ENCODE assay signal across 7 cellular contexts in genomic region chr4:113763923-113764322, GRCh38. TPM values are rescaled to one million over a fixed set of nuclear protein-coding genes. Genes with fewer than 3 reads are reported as not detected.
DNase-seq lines count a peak whose midpoint lies in the region; ATAC-seq and TF ChIP-seq lines count a peak whose summit lies in the region.
"Not testable (repeated sequence)": the region's sequence is repeated elsewhere in the genome, so short reads cannot be mapped to it uniquely, and the experiment has no call there.

No MANE protein-coding gene starts in this region.

- H3K27ac Mint-ChIP-seq in Caco-2 (ENCODE audit: unreplicated experiment), result peak overlapping the region; percentile 60
- H3K27ac Mint-ChIP-seq in activated CD8-positive, alpha-beta T cell treated with anti-CD3 and anti-CD28 coated beads for 36 hours, result peak overlapping the region; percentile 18
- peak overlapping the region; percentile 55 for H3K27ac Mint-ChIP-seq in MCF 10A (ENCODE audit: low read depth, unreplicated experiment)
- H3K27ac Mint-ChIP-seq in osteocyte (ENCODE audit: unreplicated experiment), result peak overlapping the region; percentile 36

- TF ChIP-seq POLR2A in right lobe of liver (IDR thresholded peaks at IDR 0.05); uterus (IDR thresholded peaks at IDR 0.05): not testable (repeated sequence)

- TF ChIP-seq CTCF in Caco-2 (IDR thresholded peaks at IDR 0.05; ENCODE audit: insufficient read depth in 1 of 2, low read depth in 1 of 2, low read length in 1 of 2, severe bottlenecking in 1 of 2, unreplicated experiment in 1 of 2); OCI-LY1 (IDR thresholded peaks at IDR 0.05; ENCODE audit: low read length); activated CD8-positive, alpha-beta T cell treated with anti-CD3 and anti-CD28 coated beads for 36 hours (IDR thresholded peaks at IDR 0.05); MCF 10A (IDR thresholded peaks at IDR 0.05; ENCODE audit: unreplicated experiment); right lobe of liver (IDR thresholded peaks at IDR 0.05); osteocyte (IDR thresholded peaks at IDR 0.05); uterus (IDR thresholded peaks at IDR 0.05): not testable (repeated sequence)

- peak overlapping the region; percentile 35 for H3K4me3 Mint-ChIP-seq in Caco-2 (ENCODE audit: unreplicated experiment)
- H3K4me3 Mint-ChIP-seq in activated CD8-positive, alpha-beta T cell treated with anti-CD3 and anti-CD28 coated beads for 36 hours; MCF 10A (ENCODE audit: unreplicated experiment); osteocyte (ENCODE audit: unreplicated experiment): not testable (repeated sequence)

- not testable (repeated sequence) for H3K4me3 ChIP-seq in Caco-2 (ENCODE audit: low read depth, low read length); OCI-LY1 (ENCODE audit: low read depth, low read length, poor library complexity, severe bottlenecking); right lobe of liver; uterus

- H3K27me3 ChIP-seq in Caco-2 (replicated peaks; ENCODE audit: control insufficient read depth, insufficient read depth, low read length); OCI-LY1 (ENCODE audit: insufficient read depth, low read length); right lobe of liver; uterus: not testable (repeated sequence)

- CTCF ChIA-PET in Caco-2 (lab: Charles Lee) (interaction anchor here (1.8 kb wide), 1 partner anchor 216 kb away, joined by 5 read pairs; no protein-coding TSS in a partner anchor), MCF 10A (lab: Yijun Ruan, JAX) (interaction anchor here (0.6 kb wide), 1 partner anchor 19 kb away, joined by 4 read pairs; no protein-coding TSS in a partner anchor)
- CTCF ChIA-PET in activated CD8-positive, alpha-beta T cell treated with anti-CD3 and anti-CD28 coated beads for 36 hours (lab: Charles Lee), result not testable (repeated sequence)

- H2AFZ ChIP-seq in OCI-LY1 (ENCODE audit: low read length), result peak overlapping the region; percentile 81; the same call in 1 of the 2 replicates

- not testable (repeated sequence) for DNase-seq in Caco-2; activated CD8-positive, alpha-beta T cell treated with anti-CD3 and anti-CD28 coated beads for 36 hours; MCF 10A (ENCODE audit: unreplicated experiment); right lobe of liver; osteocyte (ENCODE audit: extremely low spot score, unreplicated experiment); uterus

- H3K36me3 Mint-ChIP-seq in Caco-2 (ENCODE audit: insufficient read depth, unreplicated experiment) (peaks cover 32% of the 10 kb centered on the region), MCF 10A (ENCODE audit: insufficient read depth, unreplicated experiment) (peaks cover 15% of the 10 kb centered on the region)
- H3K36me3 Mint-ChIP-seq in activated CD8-positive, alpha-beta T cell treated with anti-CD3 and anti-CD28 coated beads for 36 hours (ENCODE audit: low read depth), result peaks cover 13% of the 10 kb centered on the region
- not testable (repeated sequence) for H3K36me3 Mint-ChIP-seq in osteocyte (ENCODE audit: unreplicated experiment)

- POLR2A ChIA-PET in Caco-2 (lab: Charles Lee), result not testable (repeated sequence)
- POLR2A ChIA-PET in activated CD8-positive, alpha-beta T cell treated with anti-CD3 and anti-CD28 coated beads for 36 hours (lab: Charles Lee), result interaction anchor here (0.7 kb wide), 2 partner anchors 14 to 207 kb away, joined by 3 read pairs; no protein-coding TSS in a partner anchor
- POLR2A ChIA-PET in MCF 10A (lab: Yijun Ruan, JAX), result interaction anchor here (0.6 to 0.9 kb wide), 5 partner anchors 86 to 1050 kb away, joined by 3 to 4 read pairs (median 3); no protein-coding TSS in a partner anchor

- not testable (repeated sequence) for H3K27ac ChIP-seq in OCI-LY1 (ENCODE audit: low read depth, low read length, poor library complexity, severe bottlenecking)
- H3K27ac ChIP-seq in right lobe of liver (peak overlapping the region in 2 of 3 donors; percentile 99), uterus (peak overlapping the region; percentile 97 to 100)

- ATAC-seq in activated CD8-positive, alpha-beta T cell treated with anti-CD3 and anti-CD28 coated beads for 36 hours; right lobe of liver: not testable (repeated sequence)

- BruUV-seq in Caco-2 (replicated peaks; lab: Mats Ljungman, UMichigan); MCF 10A (replicated peaks; lab: Mats Ljungman, UMichigan): not testable (repeated sequence)

- H3K9me3 Mint-ChIP-seq in Caco-2 (ENCODE audit: unreplicated experiment), result peaks cover 11% of the 10 kb centered on the region
- not testable (repeated sequence) for H3K9me3 Mint-ChIP-seq in activated CD8-positive, alpha-beta T cell treated with anti-CD3 and anti-CD28 coated beads for 36 hours; MCF 10A (ENCODE audit: unreplicated experiment); osteocyte (ENCODE audit: unreplicated experiment)

- H3K4me2 ChIP-seq in OCI-LY1 (ENCODE audit: low read length), result not testable (repeated sequence)

- intact Hi-C loops in Caco-2 (cut with micrococcal nuclease; ENCODE audit: unreplicated experiment) (loop anchor here (5.0 kb wide), 3 partner anchors 108 to 618 kb away; no protein-coding TSS in a partner anchor), MCF 10A (cut with micrococcal nuclease) (loop anchor here (2.0 to 5.0 kb wide), 4 partner anchors 193 to 487 kb away; partner anchors contain the start of gene ARSJ), right lobe of liver (cut with DNase I) (loop anchor here in 1 of 2 donors (5.0 kb wide), 1 partner anchor 357 kb away; no protein-coding TSS in a partner anchor), uterus (cut with DNase I; ENCODE audit: low total_unique reads) (loop anchor here (10.0 kb wide), 2 partner anchors 219 to 369 kb away; no protein-coding TSS in a partner anchor)
- intact Hi-C loops in activated CD8-positive, alpha-beta T cell treated with anti-CD3 and anti-CD28 coated beads for 36 hours (cut with micrococcal nuclease), result loop anchor here (2.0 to 10.0 kb wide), 6 partner anchors 81 to 372 kb away; no protein-coding TSS in a partner anchor

- peaks cover 20% of the 10 kb centered on the region for H3K79me2 ChIP-seq in OCI-LY1 (ENCODE audit: insufficient read depth, low read length)

- peaks cover 30% of the 10 kb centered on the region for H3K4me1 Mint-ChIP-seq in Caco-2 (ENCODE audit: low read depth, unreplicated experiment)
- peaks cover 38% of the 10 kb centered on the region for H3K4me1 Mint-ChIP-seq in activated CD8-positive, alpha-beta T cell treated with anti-CD3 and anti-CD28 coated beads for 36 hours (ENCODE audit: low read depth)
- H3K4me1 Mint-ChIP-seq in MCF 10A (ENCODE audit: insufficient read depth, unreplicated experiment); osteocyte (ENCODE audit: unreplicated experiment): not testable (repeated sequence)

- H3K27me3 Mint-ChIP-seq in Caco-2 (ENCODE audit: insufficient read depth, unreplicated experiment); activated CD8-positive, alpha-beta T cell treated with anti-CD3 and anti-CD28 coated beads for 36 hours; MCF 10A (ENCODE audit: insufficient read depth, unreplicated experiment); osteocyte (ENCODE audit: unreplicated experiment): not testable (repeated sequence)

- H3K4me1 ChIP-seq in Caco-2 (peaks cover 43% of the 10 kb centered on the region), OCI-LY1 (ENCODE audit: insufficient read depth, low read length, severe bottlenecking) (peaks cover 11% of the 10 kb centered on the region), right lobe of liver (peaks cover 0 to 14% (median 4%) of the 10 kb centered on the region in 4 donors)
- H3K4me1 ChIP-seq in uterus, result not testable (repeated sequence)

- not testable (repeated sequence) for H3F3A ChIP-seq in OCI-LY1 (ENCODE audit: insufficient read depth, low read length)

- not testable (repeated sequence) for H3K9ac ChIP-seq in OCI-LY1 (ENCODE audit: low read length)

- not testable (repeated sequence) for H4K20me1 ChIP-seq in OCI-LY1 (ENCODE audit: insufficient read depth, low read length)

- H3K9me3 ChIP-seq in Caco-2; OCI-LY1 (ENCODE audit: low read length); right lobe of liver; uterus: not testable (repeated sequence)

- not testable (repeated sequence) for H3K9me2 ChIP-seq in OCI-LY1 (ENCODE audit: low read depth, low read length)

- H3K36me3 ChIP-seq in Caco-2 (ENCODE audit: control insufficient read depth, insufficient read depth, low read length); OCI-LY1 (ENCODE audit: insufficient read depth, low read length); right lobe of liver; uterus: not testable (repeated sequence)

- 83% methylated on average over 11 of the region's 12 CpGs for WGBS in right lobe of liver (ENCODE audit: insufficient coverage, low coverage, low lambda C conversion rate, missing lambda C conversion rate)

RNA-seq across cellular contexts. Expression of gene CAMK2D, which starts 2.4 kb away (rescaled TPM):
- 56.1 and 65.6 TPM in 2 replicates for total RNA-seq in Caco-2 (2022)
- 10 to 100 TPM; 62.8 to 66.1 TPM for total RNA-seq in activated CD8-positive, alpha-beta T cell treated with anti-CD3 and anti-CD28 coated beads for 36 hours
- 32.1 and 55.1 TPM in 2 replicates for total RNA-seq in MCF 10A (2022)
- 10 to 100 TPM; 17.0 to 30.6 (median 22.6) TPM for total RNA-seq in right lobe of liver
- total RNA-seq in osteocyte, result 84.3 and 86.6 TPM in 2 replicates
- total RNA-seq in uterus, result 10 to 100 TPM; 41.5 to 95.3 (median 54.3) TPM
